ENCODE assay signal across 24 cellular contexts in the genomic region with DNA sequence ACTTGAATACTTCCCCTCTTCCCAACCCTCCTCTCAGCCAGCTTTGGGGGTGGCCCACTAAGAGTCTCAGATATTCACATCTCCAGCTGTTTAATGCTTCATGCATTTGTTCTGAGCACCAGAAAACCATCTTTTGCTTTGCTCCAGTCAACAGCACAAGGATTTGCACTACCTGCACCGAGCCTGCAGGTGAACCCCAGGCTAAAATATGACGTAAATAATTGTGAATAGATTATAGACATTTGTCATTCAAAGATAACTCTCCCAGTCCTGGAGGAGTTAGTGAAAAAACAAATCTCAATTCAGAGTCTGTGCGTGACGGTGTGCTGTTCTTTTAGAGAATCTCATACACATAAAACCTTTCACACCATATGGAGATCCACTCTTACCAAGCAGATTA. TPM values are rescaled to one million over a fixed set of nuclear protein-coding genes. Genes with fewer than 3 reads are reported as not detected.
DNase-seq lines count a peak whose midpoint lies in the region; ATAC-seq lines count a peak whose summit lies in the region.
"Had no signal": no experiment of that assay in that cellular context is flagged by ENCODE, and none has a peak within 500 bp of the region (broad histone marks: within the 10 kb centered on the region; RNA-seq: fewer than 3 reads in every experiment).

No MANE protein-coding gene starts in this region.

- no peaks in the 10 kb centered on the region for H3K27me3 Mint-ChIP-seq in T-helper 1 cell treated with Interleukin-12 subunit alpha and Interleukin-12 subunit beta and Interleukin-4 antibody, amounts not matched to agents 30 μg/mL and 1 μg/mL, for 36 hours (ENCODE audit: low read depth)
- no peaks in the 10 kb centered on the region for H3K27me3 Mint-ChIP-seq in CD4-positive, CD25-positive, alpha-beta regulatory T cell
- H3K27me3 Mint-ChIP-seq in T-helper 17 cell, result no peaks in the 10 kb centered on the region
- H3K27me3 Mint-ChIP-seq in stimulated activated naive B cell treated with anti-CD40 and anti-IgM and Interleukin-4, amounts not matched to agents 10 μg/mL and 1 μg/mL and 100 μg/mL, for 72 hours, result peaks cover 18 to 23% of the 10 kb centered on the region in 2 donors

- H3K4me1 Mint-ChIP-seq in T-helper 1 cell treated with Interleukin-12 subunit alpha and Interleukin-12 subunit beta and Interleukin-4 antibody, amounts not matched to agents 30 μg/mL and 1 μg/mL, for 36 hours (ENCODE audit: low read depth), result peaks cover 68% of the 10 kb centered on the region
- peaks cover 27 to 91% (median 58%) of the 10 kb centered on the region in 4 donors for H3K4me1 Mint-ChIP-seq in CD4-positive, CD25-positive, alpha-beta regulatory T cell
- peaks cover 51% of the 10 kb centered on the region for H3K4me1 Mint-ChIP-seq in T-helper 17 cell
- no peaks in the 10 kb centered on the region for H3K4me1 Mint-ChIP-seq in stimulated activated naive B cell treated with anti-CD40 and anti-IgM and Interleukin-4, amounts not matched to agents 10 μg/mL and 1 μg/mL and 100 μg/mL, for 72 hours

- peaks cover 70% of the 10 kb centered on the region for H3K36me3 Mint-ChIP-seq in T-helper 1 cell treated with Interleukin-12 subunit alpha and Interleukin-12 subunit beta and Interleukin-4 antibody, amounts not matched to agents 30 μg/mL and 1 μg/mL, for 36 hours (ENCODE audit: low read depth)
- peaks cover 58% of the 10 kb centered on the region for H3K36me3 Mint-ChIP-seq in CD4-positive, CD25-positive, alpha-beta regulatory T cell
- H3K36me3 Mint-ChIP-seq in T-helper 17 cell (ENCODE audit: low read depth), result peaks cover 3% of the 10 kb centered on the region
- no peaks in the 10 kb centered on the region for H3K36me3 Mint-ChIP-seq in stimulated activated naive B cell treated with anti-CD40 and anti-IgM and Interleukin-4, amounts not matched to agents 10 μg/mL and 1 μg/mL and 100 μg/mL, for 72 hours

- H3K9me3 Mint-ChIP-seq in T-helper 1 cell treated with Interleukin-12 subunit alpha and Interleukin-12 subunit beta and Interleukin-4 antibody, amounts not matched to agents 30 μg/mL and 1 μg/mL, for 36 hours, result no peaks in the 10 kb centered on the region
- no peaks in the 10 kb centered on the region for H3K9me3 Mint-ChIP-seq in CD4-positive, CD25-positive, alpha-beta regulatory T cell
- no peaks in the 10 kb centered on the region for H3K9me3 Mint-ChIP-seq in stimulated activated naive B cell treated with anti-CD40 and anti-IgM and Interleukin-4, amounts not matched to agents 10 μg/mL and 1 μg/mL and 100 μg/mL, for 72 hours

- peak overlapping the region; percentile 98 for H3K4me3 ChIP-seq in CD4-positive, CD25-positive, alpha-beta regulatory T cell (ENCODE audit: low read depth, low read length)
- H3K4me3 ChIP-seq in effector memory CD4-positive, alpha-beta T cell (ENCODE audit: insufficient read depth, low read depth, low read length, poor library complexity, severe bottlenecking), result peak overlapping the region; percentile 39
- H3K4me3 ChIP-seq: breast epithelium, coronary artery, lung, psoas muscle, thoracic aorta had no signal

- peak overlapping the region; percentile 14 for H3K27ac Mint-ChIP-seq in T-helper 1 cell treated with Interleukin-12 subunit alpha and Interleukin-12 subunit beta and Interleukin-4 antibody, amounts not matched to agents 30 μg/mL and 1 μg/mL, for 36 hours
- peak overlapping the region; percentile 57 to 92 (median 80) for H3K27ac Mint-ChIP-seq in CD4-positive, CD25-positive, alpha-beta regulatory T cell
- H3K27ac Mint-ChIP-seq in T-helper 17 cell, result peak overlapping the region; percentile 99
- H3K27ac Mint-ChIP-seq in stimulated activated naive B cell treated with anti-CD40 and anti-IgM and Interleukin-4, amounts not matched to agents 10 μg/mL and 1 μg/mL and 100 μg/mL, for 72 hours, result no peak overlapping the region

- H3K27me3 ChIP-seq in CD4-positive, CD25-positive, alpha-beta regulatory T cell (ENCODE audit: control insufficient read depth, insufficient read depth, low read length), result no peaks in the 10 kb centered on the region
- no peaks in the 10 kb centered on the region for H3K27me3 ChIP-seq in effector memory CD4-positive, alpha-beta T cell (replicated peaks; ENCODE audit: control insufficient read depth, insufficient read depth, low read length, poor library complexity, severe bottlenecking)
- H3K27me3 ChIP-seq: breast epithelium had no signal

- H3K4me1 ChIP-seq in CD4-positive, CD25-positive, alpha-beta regulatory T cell (ENCODE audit: control insufficient read depth, insufficient read depth, low read length, poor library complexity, severe bottlenecking), result peaks cover 95% of the 10 kb centered on the region
- peaks cover 54% of the 10 kb centered on the region for H3K4me1 ChIP-seq in effector memory CD4-positive, alpha-beta T cell (ENCODE audit: control insufficient read depth, insufficient read depth, low read length, poor library complexity, severe bottlenecking)
- H3K4me1 ChIP-seq: breast epithelium, psoas muscle had no signal

- no peaks in the 10 kb centered on the region for H3K9me3 ChIP-seq in CD4-positive, CD25-positive, alpha-beta regulatory T cell (ENCODE audit: control insufficient read depth in 2 of 2, low read length in 2 of 2)
- no peaks in the 10 kb centered on the region for H3K9me3 ChIP-seq in T-helper 17 cell (ENCODE audit: control insufficient read depth, low read length, poor library complexity, severe bottlenecking)
- no peaks in the 10 kb centered on the region for H3K9me3 ChIP-seq in effector memory CD4-positive, alpha-beta T cell (ENCODE audit: control insufficient read depth, low read length)
- H3K9me3 ChIP-seq: breast epithelium, psoas muscle, thoracic aorta had no signal

- peak overlapping the region; percentile 70 for H3K27ac ChIP-seq in CD4-positive, CD25-positive, alpha-beta regulatory T cell (ENCODE audit: insufficient read depth, low read length, poor library complexity, severe bottlenecking)
- peak overlapping the region; percentile 96 for H3K27ac ChIP-seq in effector memory CD4-positive, alpha-beta T cell (ENCODE audit: insufficient read depth, low read length, poor library complexity, severe bottlenecking)
- H3K27ac ChIP-seq: breast epithelium, coronary artery, psoas muscle, thoracic aorta had no signal

- peak overlapping the region; percentile 23 for H3K4me3 Mint-ChIP-seq in T-helper 1 cell treated with Interleukin-12 subunit alpha and Interleukin-12 subunit beta and Interleukin-4 antibody, amounts not matched to agents 30 μg/mL and 1 μg/mL, for 36 hours
- peak overlapping the region; percentile 79 to 98 (median 90) for H3K4me3 Mint-ChIP-seq in CD4-positive, CD25-positive, alpha-beta regulatory T cell
- peak overlapping the region; percentile 90 for H3K4me3 Mint-ChIP-seq in T-helper 17 cell
- no peak overlapping the region for H3K4me3 Mint-ChIP-seq in stimulated activated naive B cell treated with anti-CD40 and anti-IgM and Interleukin-4, amounts not matched to agents 10 μg/mL and 1 μg/mL and 100 μg/mL, for 72 hours

- DNase-seq in T-helper 1 cell (no peak), T-helper 17 cell (no peak), NCI-H82 treated with DMSO at 0.1 percent for 48 hours (lab: John Stamatoyannopoulos, UW; ENCODE audit: unreplicated experiment) (no peak), glomerular visceral epithelial cell (ENCODE audit: extremely low spot score) (no peak)
- no peak for DNase-seq in CD4-positive, CD25-positive, alpha-beta regulatory T cell
- no peak for DNase-seq in effector memory CD4-positive, alpha-beta T cell
- DNase-seq in stimulated activated naive B cell treated with anti-CD40 and anti-IgM and Interleukin-4, amounts not matched to agents 10 μg/mL and 1 μg/mL and 100 μg/mL, for 72 hours, result no peak
- DNase-seq: 8988T; activated CD4-positive, CD25-positive, alpha-beta regulatory T cell treated with anti-CD3 and anti-CD28 coated beads, Interleukin-2, amount 50 U/mL, for 72 hours; amniotic stem cell; glutamatergic neuron; kidney glomerular epithelial cell; NCI-H187; NCI-H226; NCI-H82; OCI-M1; psoas muscle had no signal

- peaks cover 53% of the 10 kb centered on the region for H3K36me3 ChIP-seq in CD4-positive, CD25-positive, alpha-beta regulatory T cell (ENCODE audit: control insufficient read depth, insufficient read depth, low read length)
- H3K36me3 ChIP-seq in effector memory CD4-positive, alpha-beta T cell (ENCODE audit: control insufficient read depth, insufficient read depth, low read length), result peaks cover 14% of the 10 kb centered on the region
- H3K36me3 ChIP-seq: breast epithelium, thoracic aorta had no signal

- no peak for ATAC-seq in CD4-positive, CD25-positive, alpha-beta regulatory T cell (ENCODE audit: low read depth in 2 of 2)
- peak; percentile 39 for ATAC-seq in T-helper 17 cell
- ATAC-seq in stimulated activated naive B cell treated with anti-CD40 and anti-IgM and Interleukin-4, amounts not matched to agents 10 μg/mL and 1 μg/mL and 100 μg/mL, for 72 hours (replicated peaks), result no peak
- ATAC-seq: psoas muscle, Right ventricle myocardium inferior had no signal

RNA-seq across cellular contexts. Expression of a gene that starts 7.4 kb away (rescaled TPM):
- total RNA-seq in CD4-positive, CD25-positive, alpha-beta regulatory T cell, result 410 TPM
- polyA plus RNA-seq in CD4-positive, CD25-positive, alpha-beta regulatory T cell, result 100 to 1,000 TPM; 412 to 718 (median 486) TPM
- 100 to 1,000 TPM; 265 to 295 TPM for total RNA-seq in T-helper 17 cell
- total RNA-seq: HT-29 had no signal

RNA-seq across cellular contexts. Expression of a gene that starts 42.7 kb away (rescaled TPM):
- total RNA-seq in CD4-positive, CD25-positive, alpha-beta regulatory T cell, result 6.7 TPM
- polyA plus RNA-seq in CD4-positive, CD25-positive, alpha-beta regulatory T cell, result 10 to 100 TPM; 16.8 to 29.7 (median 22.1) TPM
- 10 to 100 TPM in 1 of 2 donors, 1 to 10 TPM in 1; 7.3 to 12.6 TPM for total RNA-seq in T-helper 17 cell

Comparison
In these comparisons a context has a peak if more than half of its experiments do, and no peak if none do; other contexts are left out.
1. H3K4me3 Mint-ChIP-seq: peak in T-helper 1 cell treated with Interleukin-12 subunit alpha and Interleukin-12 subunit beta and Interleukin-4 antibody, amounts not matched to agents 30 μg/mL and 1 μg/mL, for 36 hours (single experiment), CD4-positive, CD25-positive, alpha-beta regulatory T cell (4 of 4) and T-helper 17 cell (single experiment); none in stimulated activated naive B cell treated with anti-CD40 and anti-IgM and Interleukin-4, amounts not matched to agents 10 μg/mL and 1 μg/mL and 100 μg/mL, for 72 hours (0 of 2).